ENCODE assay signal across 1 cellular context in genomic region chr10:43436291-43437140, GRCh38.
TF ChIP-seq lines count a peak whose summit lies in the region.

ZNF487 (plus strand) TSS chr10:43437111; CDS start chr10:43475814, 38,703 bp downstream.

TF ChIP-seq in liver, 16 proteins besides CTCF, POLR2A, EP300 and RAD21 (continued from another document):
- no peak for TF ChIP-seq MAX (IDR thresholded peaks at IDR 0.05)
